3 cellular contexts compared by ENCODE assay signal in genomic region chr14:70419270-70419931, GRCh38. TPM values are rescaled to one million over a fixed set of nuclear protein-coding genes. Genes with fewer than 3 reads are reported as not detected.
"Had no signal": no experiment of that assay in that cellular context is flagged by ENCODE, and none has a peak within 500 bp of the region (broad histone marks: within the 10 kb centered on the region; RNA-seq: fewer than 3 reads in every experiment).

No MANE protein-coding gene starts in this region.

RNA-seq across cellular contexts. Expression of gene ADAM21, which starts 32.6 kb away (rescaled TPM):
- total RNA-seq: activated T-helper 17 cell treated with anti-CD3 and anti-CD28 coated beads, Interleukin-2, amount 50 U/mL, for 72 hours; epithelial cell of proximal tubule; esophagus mucosa had no signal
